Comparison of ENCODE assay signal across 10 cellular contexts in the genomic region with DNA sequence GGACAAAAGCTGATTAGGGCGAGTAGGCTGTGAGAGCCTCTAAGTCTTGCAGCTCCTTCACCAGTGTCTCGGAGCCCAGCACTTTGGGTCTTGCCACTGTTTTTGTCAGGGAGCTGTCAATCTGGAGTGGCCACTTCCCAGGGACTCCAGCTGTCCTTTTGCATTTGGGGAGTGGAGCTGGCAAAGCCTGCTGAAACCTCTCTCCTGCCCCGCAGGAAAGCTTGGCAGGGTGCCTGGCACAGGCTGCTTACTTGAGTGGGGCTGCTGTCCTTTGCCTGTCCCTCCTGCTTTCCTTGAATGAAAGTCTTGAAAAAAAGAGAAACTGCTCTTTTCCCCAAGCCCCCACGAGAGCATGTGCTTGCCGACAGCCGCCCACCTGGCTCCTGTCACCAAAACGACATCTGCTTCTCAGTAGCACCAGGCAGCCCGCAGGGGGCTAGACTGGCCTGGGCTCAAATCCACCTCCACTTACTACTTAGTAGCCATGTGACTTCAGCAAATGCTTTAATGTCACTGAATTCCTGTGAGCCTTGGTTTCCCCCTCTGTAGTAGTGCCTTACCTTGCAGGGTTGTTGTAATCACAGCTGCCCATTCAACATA. TPM values are rescaled to one million over a fixed set of nuclear protein-coding genes. Genes with fewer than 3 reads are reported as not detected.
DNase-seq lines count a peak whose midpoint lies in the region; ATAC-seq, FAIRE-seq and TF ChIP-seq lines count a peak whose summit lies in the region.
"Had no signal": no experiment of that assay in that cellular context is flagged by ENCODE, and none has a peak within 500 bp of the region (broad histone marks: within the 10 kb centered on the region; RNA-seq: fewer than 3 reads in every experiment).

No MANE protein-coding gene starts in this region.

- H3K79me1 ChIP-seq in H1 (ENCODE audit: low read depth, low read length), result peaks cover 12% of the 10 kb centered on the region

- H3K9me3 ChIP-seq in H1 (ENCODE audit: insufficient read depth in 2 of 2, low read depth in 1 of 2, low read length in 1 of 2) (no peaks in the 10 kb centered on the region), aorta (ENCODE audit: control insufficient read depth, low read length) (no peaks in the 10 kb centered on the region)

- H3K79me2 ChIP-seq in H1 (ENCODE audit: control insufficient read depth in 1 of 2, insufficient read depth in 2 of 2, low read length in 2 of 2), result peaks cover 12 to 93% of the 10 kb centered on the region in 2 experiments

- H4K91ac ChIP-seq in H1 (replicated peaks; ENCODE audit: insufficient read length, low read length), result no peak overlapping the region

- H3K4me3 ChIP-seq in H1 (ENCODE audit: extremely low read depth in 1 of 4, insufficient read depth in 2 of 4, low read depth in 3 of 4, low read length in 4 of 4), result no peak overlapping the region
- no peak overlapping the region for H3K4me3 ChIP-seq in aorta (ENCODE audit: low read length in 2 of 2)

- POLR2A ChIA-PET in H1 (lab: Charles Lee; ENCODE audit: partially characterized antibody), result interaction anchor here (1.2 to 3.2 kb wide), 2 partner anchors 8 to 13 kb away, joined by 4 to 11 read pairs; a partner anchor contains a TSS

- H3K14ac ChIP-seq in H1 (ENCODE audit: insufficient read length), result no peak overlapping the region

- H2BK20ac ChIP-seq in H1 (ENCODE audit: low read length), result no peak overlapping the region

- H3K4ac ChIP-seq in H1 (replicated peaks; ENCODE audit: insufficient read length, low read depth, low read length), result no peak overlapping the region

- no peak overlapping the region for H2BK5ac ChIP-seq in H1 (ENCODE audit: low read depth, low read length)

- H3K18ac ChIP-seq in H1 (ENCODE audit: extremely low read depth, low read length), result no peak overlapping the region

- H3K36me3 ChIP-seq in H1 (ENCODE audit: control insufficient read depth in 2 of 4, insufficient read depth in 4 of 4, low read length in 3 of 4), result no peaks in the 10 kb centered on the region
- no peaks in the 10 kb centered on the region for H3K36me3 ChIP-seq in aorta (ENCODE audit: control insufficient read depth in 1 of 2, insufficient read depth in 2 of 2, low read length in 1 of 2)

- H2BK120ac ChIP-seq in H1 (replicated peaks; ENCODE audit: low read depth, low read length), result no peak overlapping the region

- no peak for TF ChIP-seq EP300 in H1 (IDR thresholded peaks at IDR 0.05; ENCODE audit: borderline replicate concordance in 1 of 2, low read depth in 2 of 2, low read length in 2 of 2)

- H3K56ac ChIP-seq in H1 (replicated peaks; ENCODE audit: insufficient read length, low read depth, low read length), result no peak overlapping the region

- H3K27ac ChIP-seq in H1 (ENCODE audit: low read depth, low read length) (no peak overlapping the region), aorta (ENCODE audit: low read depth in 1 of 2, low read length in 2 of 2) (no peak overlapping the region)

- peaks cover 8 to 13% (median 10%) of the 10 kb centered on the region in 4 experiments for H3K4me1 ChIP-seq in H1 (replicated peaks in 1 of 4; ENCODE audit: control insufficient read depth in 3 of 4, insufficient read depth in 4 of 4, low read length in 3 of 4)
- peaks cover 0 to 2% of the 10 kb centered on the region in 2 donors for H3K4me1 ChIP-seq in aorta (ENCODE audit: control insufficient read depth in 1 of 2, insufficient read depth in 2 of 2, low read length in 2 of 2)

- no peaks in the 10 kb centered on the region for H3K23me2 ChIP-seq in H1 (ENCODE audit: low read depth, low read length)

- intact Hi-C loops in aorta (cut with DNase I), result no loop called here

- no peak overlapping the region for H2BK12ac ChIP-seq in H1 (ENCODE audit: low read depth, low read length)

- CTCF ChIA-PET in H1 (lab: Charles Lee; ENCODE audit: partially characterized antibody), result interaction anchor here (0.9 to 1.7 kb wide), 4 partner anchors 12 to 30 kb away, joined by 3 to 5 read pairs (median 3); no protein-coding TSS in a partner anchor

- no peak for FAIRE-seq in H1 (lab: Jason Lieb, UNC)

- DNase-seq in D341Med (ENCODE audit: low spot score) (peak; percentile 79), NCI-H2196 treated with DMSO at 0.1 percent for 48 hours (lab: John Stamatoyannopoulos, UW; ENCODE audit: unreplicated experiment) (peak; percentile 49), H1 (ENCODE audit: low read depth in 1 of 2, low spot score in 2 of 2) (peak in 1 of 2 experiments; percentile 59), midbrain (lab: John Stamatoyannopoulos, UW) (peak; percentile 23), aorta (no peak), ureter (ENCODE audit: low spot score) (no peak), GM13977 (ENCODE audit: low spot score) (no peak)
- no peak for DNase-seq in activated naive CD4-positive, alpha-beta T cell (lab: John Stamatoyannopoulos, UW)
- DNase-seq: activated CD4-positive, alpha-beta T cell treated with anti-CD3 and anti-CD28 coated beads for 4 hours; stimulated activated naive CD8-positive, alpha-beta T cell treated with anti-CD3 and anti-CD28 coated beads, Interleukin-15, Interleukin-2, amounts not matched to agents 100 U/mL and 50 U/mL, for 24 hours had no signal

- no peak overlapping the region for H2BK15ac ChIP-seq in H1 (ENCODE audit: low read length)

- TF ChIP-seq POLR2A in H1 (IDR thresholded peaks at IDR 0.05; ENCODE audit: control extremely low read depth in 1 of 2, low read depth in 2 of 2, low read length in 2 of 2), result no peak

- H3K27me3 ChIP-seq in H1 (replicated peaks in 1 of 4; ENCODE audit: control insufficient read depth in 3 of 4, extremely low read depth in 1 of 4, insufficient read depth in 3 of 4, low read length in 3 of 4) (no peaks in the 10 kb centered on the region), aorta (ENCODE audit: control insufficient read depth in 1 of 2, insufficient read depth in 2 of 2, low read length in 1 of 2) (no peaks in the 10 kb centered on the region)

- H3K9ac ChIP-seq in H1 (replicated peaks in 1 of 4; ENCODE audit: extremely low read depth in 1 of 4, low read depth in 3 of 4, low read length in 3 of 4), result no peak overlapping the region

- TF ChIP-seq RAD21 in H1 (IDR thresholded peaks at IDR 0.05 in 1 of 2, conservative IDR thresholded peaks at IDR 0.05 in 1 of 2; ENCODE audit: low read depth in 2 of 2, low read length in 2 of 2), result 0 out of 4 replicates have a peak, but pooled peaks of 1 of the 2 experiments have one; percentile 14

- in situ Hi-C loops in GM13977 (cut with MboI; ENCODE audit: low pct_unique_long_range_greater_than_20kb, low sequenced_read_pairs, unreplicated experiment), result no loop called here

- no peak overlapping the region for H3K23ac ChIP-seq in H1 (ENCODE audit: insufficient read length)

- no peak overlapping the region for H4K5ac ChIP-seq in H1 (ENCODE audit: insufficient read length, low read depth, low read length)

- H3K4me2 ChIP-seq in H1 (ENCODE audit: insufficient read depth in 1 of 2, low read depth in 2 of 2, low read length in 2 of 2), result peak overlapping the region; percentile 16 to 36; a peak in 1 of 4 replicates

- no peak overlapping the region for H2AK5ac ChIP-seq in H1 (ENCODE audit: low read depth, low read length)

- H4K8ac ChIP-seq in H1 (ENCODE audit: extremely low read depth, insufficient read depth, low read length), result no peak overlapping the region

- H4K20me1 ChIP-seq in H1 (replicated peaks in 1 of 2; ENCODE audit: control insufficient read depth in 1 of 2, insufficient read depth in 2 of 2, low read length in 2 of 2), result peaks cover 6 to 11% of the 10 kb centered on the region in 2 experiments

- no peak for ATAC-seq in aorta (ENCODE audit: low FRiP score)
- ATAC-seq: stimulated activated naive CD8-positive, alpha-beta T cell treated with anti-CD3 and anti-CD28 coated beads, Interleukin-15, Interleukin-2, amounts not matched to agents 100 U/mL and 50 U/mL, for 24 hours had no signal

- no peak overlapping the region for H2AFZ ChIP-seq in H1 (ENCODE audit: low read length)

- TF ChIP-seq CTCF in H1 (IDR thresholded peaks at IDR 0.05; ENCODE audit: control extremely low read depth in 1 of 3, insufficient read depth in 1 of 3, low read depth in 1 of 3, low read length in 3 of 3) (no peak), GM13977 (IDR thresholded peaks at IDR 0.05; ENCODE audit: extremely low read depth, insufficient read depth, missing control alignments) (no peak)

- WGBS in H1 (ENCODE audit: extremely low coverage in 1 of 2, insufficient coverage in 1 of 2, insufficient read length in 1 of 2, insufficient replicate concordance in 2 of 2, low coverage in 1 of 2, low lambda C conversion rate in 2 of 2, missing lambda C conversion rate in 1 of 2), 2 experiments, result 74% methylated on average over 8 of the region's 8 CpGs; no CpG with 5 or more reads in 1 of the 2 experiments
- 33 to 40% methylated on average over 8 of the region's 8 CpGs for WGBS in aorta, 2 donors

TF ChIP-seq in H1, 55 proteins besides CTCF, POLR2A, EP300 and RAD21 (continues in another document):
- TF ChIP-seq SP1 (IDR thresholded peaks at IDR 0.05; ENCODE audit: low read depth, low read length) (no peak), CTBP2 (IDR thresholded peaks at IDR 0.05; ENCODE audit: borderline replicate concordance, insufficient read depth, insufficient read length, low read length) (no peak), SAP30 (IDR thresholded peaks at IDR 0.05; ENCODE audit: insufficient read depth, insufficient replicate concordance, low read length) (peak; percentile 75), BACH1 (IDR thresholded peaks at IDR 0.05; ENCODE audit: low read length) (no peak), NANOG (IDR thresholded peaks at IDR 0.05; ENCODE audit: insufficient read depth, low read depth, low read length, poor library complexity, severe bottlenecking) (no peak), JUN (IDR thresholded peaks at IDR 0.05; ENCODE audit: low read depth, low read length) (no peak), KDM4A (IDR thresholded peaks at IDR 0.05; ENCODE audit: low read depth, low read length, severe bottlenecking) (no peak), SIN3A (conservative IDR thresholded peaks at IDR 0.05 in 1 of 2, IDR thresholded peaks at IDR 0.05 in 1 of 2; ENCODE audit: low read depth in 1 of 2, low read length in 2 of 2) (peak; percentile 67 to 69; a peak in 2 of 4 replicates), BRCA1 (IDR thresholded peaks at IDR 0.05; ENCODE audit: low read depth, low read length) (no peak), EZH2 (IDR thresholded peaks at IDR 0.05; ENCODE audit: low read depth, low read length, severe bottlenecking) (no peak), TBP (IDR thresholded peaks at IDR 0.05; ENCODE audit: low read depth, low read length) (no peak)

RNA-seq across cellular contexts. Expression of a gene that starts 13.7 kb away (rescaled TPM):
- 25.9 and 28.0 TPM in 2 replicates for total RNA-seq in H1 (2021; fragmentation: NEBNext Ultra II Directional; extraction: Animal tissue kit (Norgen Biotek cat#: 25700))
- polyA plus RNA-seq in H1 (2011; rRNA removed), result 5.5 and 7.9 TPM in 2 replicates
- polyA plus RNA-seq in H1 (2011; cell fraction: cytosol; rRNA removed), result 9.2 TPM
- 7.5 TPM for polyA plus RNA-seq in H1 (2011; cell fraction: nucleus; rRNA removed)
- polyA plus RNA-seq in H1 (2012, experiment 1 of 2), result 12.7 to 16.1 TPM (median 14.5 TPM) in 4 replicates
- polyA plus RNA-seq in H1 (2012, experiment 2 of 2), result 2.4 TPM
- 9.8 TPM for polyA plus RNA-seq in H1 (2013, experiment 1 of 2)
- 9.3 TPM for polyA plus RNA-seq in H1 (2013, experiment 2 of 2)
- polyA minus RNA-seq in H1 (2011; rRNA and poly(A)+ RNA removed), result 25.9 and 36.3 TPM in 2 replicates
- polyA minus RNA-seq in H1 (2011; cell fraction: cytosol; rRNA and poly(A)+ RNA removed), result 19.2 TPM
- polyA minus RNA-seq in H1 (2011; cell fraction: nucleus; rRNA and poly(A)+ RNA removed), result 35.9 TPM
- total RNA-seq in aorta, result 1 to 10 TPM; 6.9 to 9.3 TPM
- polyA plus RNA-seq in aorta, result 1 to 10 TPM; 3.5 to 4.9 TPM
- total RNA-seq in ureter, result 9.1 TPM

Comparison
In these comparisons a context has a peak if more than half of its experiments do, and no peak if none do; other contexts are left out.
1. DNase-seq: peak in D341Med (single experiment), NCI-H2196 treated with DMSO at 0.1 percent for 48 hours (single experiment) and midbrain (single experiment); none in activated naive CD4-positive, alpha-beta T cell (0 of 4), aorta (0 of 2), ureter (single experiment) and GM13977 (single experiment).